Comparison of ENCODE assay signal across 30 cellular contexts in the genomic region with DNA sequence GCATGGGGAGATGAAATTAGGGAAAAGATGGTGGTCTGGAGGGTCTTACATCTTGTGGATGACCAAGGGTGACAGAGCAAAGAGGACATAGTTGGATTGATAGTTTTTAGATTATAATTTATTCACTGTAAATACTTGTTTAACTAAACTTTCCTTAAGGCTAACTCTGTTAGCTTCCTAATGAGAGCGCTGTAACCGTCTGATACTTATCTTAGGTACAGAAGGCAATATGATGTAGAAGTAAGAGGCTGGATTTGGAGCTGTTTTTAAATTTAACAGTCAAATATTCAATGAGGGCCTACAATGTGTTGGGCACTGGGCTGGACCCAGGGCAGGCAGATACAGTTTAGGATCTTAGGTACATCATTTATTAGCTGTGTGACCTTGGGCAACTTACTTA. TPM values are rescaled to one million over a fixed set of nuclear protein-coding genes. Genes with fewer than 3 reads are reported as not detected.
"Had no signal": no experiment of that assay in that cellular context is flagged by ENCODE, and none has a peak within 500 bp of the region (broad histone marks: within the 10 kb centered on the region; RNA-seq: fewer than 3 reads in every experiment).

No MANE protein-coding gene starts in this region.

- H3K4me3 ChIP-seq: body of pancreas, colonic mucosa, dorsolateral prefrontal cortex, esophagus muscularis mucosa, gastrocnemius medialis, heart left ventricle had no signal

- DNase-seq: activated CD4-positive, alpha-beta memory T cell treated with anti-CD3 and anti-CD28 coated beads, Interleukin-2, amount 10 ng/mL, durations not matched to agents 7 days and 5 days; activated CD4-positive, alpha-beta T cell treated with anti-CD3 and anti-CD28 coated beads for 1 hour; activated CD4-positive, alpha-beta T cell treated with anti-CD3 and anti-CD28 coated beads for 4 hours; activated CD4-positive, alpha-beta T cell treated with anti-CD3 and anti-CD28 coated beads, Interleukin-2, amount 10 ng/mL, durations not matched to agents 7 days and 5 days; activated CD4-positive, alpha-beta T cell treated with anti-CD3 and anti-CD28 coated beads, Interleukin-2, amount 50 U/mL, for 4 hours; activated CD8-positive, alpha-beta memory T cell treated with anti-CD3 and anti-CD28 coated beads, Interleukin-2, amount 50 U/mL, for 48 hours; activated gamma-delta T cell; activated naive CD4-positive, alpha-beta T cell treated with anti-CD3 and anti-CD28 coated beads, Interleukin-2, amount 50 U/mL, for 16 hours; activated naive CD4-positive, alpha-beta T cell treated with Interleukin-2 at 50 U/mL for 16 hours; activated T-cell treated with anti-CD3 and anti-CD28 coated beads for 4 hours; activated T-cell treated with anti-CD3 and anti-CD28 coated beads, Interleukin-2, amount 50 U/mL, for 24 hours; activated T-cell treated with anti-CD3 and anti-CD28 coated beads, Interleukin-2, amount 50 U/mL, for 72 hours; amygdala; aorta; body of pancreas; central memory CD4-positive, alpha-beta T cell; cerebellar nuclear complex; colonic mucosa; dorsolateral prefrontal cortex; effector memory CD4-positive, alpha-beta T cell; endodermal cell; foreskin keratinocyte; gastrocnemius medialis; glutamatergic neuron; heart left ventricle; T-helper 2 cell had no signal

- H3K36me3 ChIP-seq: colonic mucosa, esophagus muscularis mucosa, gastrocnemius medialis, heart left ventricle had no signal

- H3K27ac Mint-ChIP-seq: activated CD4-positive, alpha-beta memory T cell treated with anti-CD3 and anti-CD28 coated beads, Interleukin-2, amount 10 ng/mL, durations not matched to agents 7 days and 5 days; activated CD4-positive, alpha-beta T cell treated with anti-CD3 and anti-CD28 coated beads, Interleukin-2, amount 10 ng/mL, durations not matched to agents 7 days and 5 days; activated naive CD8-positive, alpha-beta T cell; activated T-cell treated with anti-CD3 and anti-CD28 coated beads, Interleukin-2, amount 50 U/mL, for 24 hours; activated T-cell treated with anti-CD3 and anti-CD28 coated beads, Interleukin-2, amount 50 U/mL, for 72 hours; endodermal cell; WTC11 had no signal

- H3K27me3 ChIP-seq: body of pancreas, colonic mucosa, dorsolateral prefrontal cortex, esophagus muscularis mucosa, gastrocnemius medialis, heart left ventricle had no signal

- H3K4me3 Mint-ChIP-seq: activated CD4-positive, alpha-beta memory T cell treated with anti-CD3 and anti-CD28 coated beads, Interleukin-2, amount 10 ng/mL, durations not matched to agents 7 days and 5 days; activated CD4-positive, alpha-beta T cell treated with anti-CD3 and anti-CD28 coated beads, Interleukin-2, amount 10 ng/mL, durations not matched to agents 7 days and 5 days; activated naive CD8-positive, alpha-beta T cell; activated T-cell treated with anti-CD3 and anti-CD28 coated beads, Interleukin-2, amount 50 U/mL, for 24 hours; activated T-cell treated with anti-CD3 and anti-CD28 coated beads, Interleukin-2, amount 50 U/mL, for 72 hours; endodermal cell; WTC11 had no signal

- H3K4me1 ChIP-seq: body of pancreas, colonic mucosa, foreskin keratinocyte, gastrocnemius medialis had no signal

- H3K27me3 Mint-ChIP-seq: activated CD4-positive, alpha-beta T cell treated with anti-CD3 and anti-CD28 coated beads, Interleukin-2, amount 10 ng/mL, durations not matched to agents 7 days and 5 days; activated naive CD8-positive, alpha-beta T cell; activated T-cell treated with anti-CD3 and anti-CD28 coated beads, Interleukin-2, amount 50 U/mL, for 24 hours had no signal

- H3K9me3 Mint-ChIP-seq: activated CD4-positive, alpha-beta memory T cell treated with anti-CD3 and anti-CD28 coated beads, Interleukin-2, amount 10 ng/mL, durations not matched to agents 7 days and 5 days; activated CD4-positive, alpha-beta T cell treated with anti-CD3 and anti-CD28 coated beads, Interleukin-2, amount 10 ng/mL, durations not matched to agents 7 days and 5 days; activated T-cell treated with anti-CD3 and anti-CD28 coated beads, Interleukin-2, amount 50 U/mL, for 24 hours; activated T-cell treated with anti-CD3 and anti-CD28 coated beads, Interleukin-2, amount 50 U/mL, for 72 hours; endodermal cell; WTC11 had no signal

- H3K9me3 ChIP-seq: body of pancreas, colonic mucosa, esophagus muscularis mucosa, gastrocnemius medialis, heart left ventricle had no signal

- H3K4me1 Mint-ChIP-seq: activated CD4-positive, alpha-beta memory T cell treated with anti-CD3 and anti-CD28 coated beads, Interleukin-2, amount 10 ng/mL, durations not matched to agents 7 days and 5 days; activated CD4-positive, alpha-beta T cell treated with anti-CD3 and anti-CD28 coated beads, Interleukin-2, amount 10 ng/mL, durations not matched to agents 7 days and 5 days had no signal

- H3K36me3 Mint-ChIP-seq: activated naive CD8-positive, alpha-beta T cell; WTC11 had no signal

- H3K27ac ChIP-seq: body of pancreas, colonic mucosa, dorsolateral prefrontal cortex, esophagus muscularis mucosa, foreskin keratinocyte, gastrocnemius medialis, heart left ventricle, VCaP had no signal

- ATAC-seq: activated T-cell treated with anti-CD3 and anti-CD28 coated beads, Interleukin-2, amount 50 U/mL, for 72 hours; body of pancreas; foreskin keratinocyte; gastrocnemius medialis; WTC11 had no signal

RNA-seq across cellular contexts. Expression of a gene that starts 36.0 kb away (rescaled TPM):
- total RNA-seq: foreskin keratinocyte had no signal
- polyA plus RNA-seq: foreskin keratinocyte had no signal
